8 cellular contexts compared by ENCODE assay signal in the genomic region with DNA sequence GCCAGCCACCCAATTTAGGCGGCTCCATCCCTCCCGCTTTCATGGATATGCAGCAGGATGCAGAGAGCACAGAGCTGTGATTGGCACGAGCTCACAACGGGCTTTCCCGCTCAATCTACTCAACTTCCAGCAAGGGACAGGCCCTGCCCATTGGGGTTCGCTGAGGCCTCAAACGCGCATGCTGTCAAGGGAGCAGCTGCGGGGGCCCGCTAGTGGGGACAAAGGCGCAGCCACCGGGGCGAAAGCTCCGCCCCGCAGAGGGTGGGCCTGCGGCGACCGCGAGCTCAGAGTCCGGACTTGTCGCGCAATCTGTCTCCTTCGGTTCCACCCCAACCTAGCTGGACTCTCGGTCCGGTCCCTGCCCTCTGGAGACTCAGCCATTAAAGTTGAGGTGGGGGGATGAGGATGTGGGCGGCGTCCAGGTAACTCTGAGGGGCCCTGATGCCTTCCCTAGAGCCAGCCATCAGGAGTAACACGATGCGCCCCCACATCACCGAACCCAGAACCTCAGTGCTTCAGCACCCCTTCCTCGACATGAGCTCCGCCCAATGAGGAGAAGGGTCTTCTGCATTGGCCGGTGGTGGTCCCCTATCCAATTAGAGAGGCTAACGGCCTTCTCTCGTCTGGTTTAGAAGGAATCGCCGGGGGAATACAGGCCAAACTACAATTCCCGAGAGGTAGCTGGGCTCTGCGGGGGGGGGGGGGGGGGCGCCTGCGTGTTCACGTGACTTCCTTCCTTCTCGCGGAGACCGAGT. TPM values are rescaled to one million over a fixed set of nuclear protein-coding genes. Genes with fewer than 3 reads are reported as not detected.
DNase-seq lines count a peak whose midpoint lies in the region; ATAC-seq and TF ChIP-seq lines count a peak whose summit lies in the region.

No MANE protein-coding gene starts in this region.

- peaks cover 24% of the 10 kb centered on the region for H4K20me1 ChIP-seq in OCI-LY7 (ENCODE audit: insufficient read depth, low read length)

- ATAC-seq in GM19468 (IDR thresholded peaks at IDR 0.05; ENCODE audit: extremely low read depth, unreplicated experiment): peak; percentile 20

- no peaks in the 10 kb centered on the region for H3K9me2 ChIP-seq in OCI-LY7 (ENCODE audit: insufficient read depth, low read length)

- H3K4me1 ChIP-seq in OCI-LY7 (ENCODE audit: insufficient read depth, low read length, poor library complexity, severe bottlenecking) (peaks cover 62% of the 10 kb centered on the region), esophagus squamous epithelium (peaks cover 35 to 83% (median 36%) of the 10 kb centered on the region in 3 donors)

- H3K36me3 ChIP-seq in OCI-LY7 (ENCODE audit: insufficient read depth, low read length): 0 out of 2 replicates have a peak, but pooled peaks cover 5% of the 10 kb centered on the region
- peaks cover 0 to 3% (median 0%) of the 10 kb centered on the region in 3 donors for H3K36me3 ChIP-seq in esophagus squamous epithelium

- intact Hi-C loops in OCI-LY7 (cut with micrococcal nuclease; ENCODE audit: unreplicated experiment) (loop anchor here (10.0 kb wide), 1 partner anchor 520 kb away; the partner anchor contains the start of gene CTCF), esophagus squamous epithelium (cut with DNase I) (loop anchor here (10.0 kb wide), 1 partner anchor 150 kb away; the partner anchor contains the start of gene ESRP2)

- TF ChIP-seq CTCF in OCI-LY7 (conservative IDR thresholded peaks at IDR 0.05; ENCODE audit: low read length): peak; percentile 48; the same call in 1 of the 2 replicates
- TF ChIP-seq CTCF in esophagus squamous epithelium (IDR thresholded peaks at IDR 0.05): peak in 2 of 6 experiments; percentile 11 to 26

- CTCF ChIA-PET in OCI-LY7 (lab: Charles Lee; ENCODE audit: unreplicated experiment): interaction anchor here (0.6 to 5.4 kb wide), 6 partner anchors 9 to 401 kb away, joined by 3 to 34 read pairs (median 6); no protein-coding TSS in a partner anchor

- peaks cover 42% of the 10 kb centered on the region for H3K79me2 ChIP-seq in OCI-LY7 (ENCODE audit: insufficient read depth, low read depth, low read length)

- H3K27me3 ChIP-seq in esophagus squamous epithelium: no peaks in the 10 kb centered on the region

- H3K4me3 ChIP-seq in OCI-LY7 (ENCODE audit: low read depth, low read length, poor library complexity, severe bottlenecking) (peak overlapping the region; percentile 69), esophagus squamous epithelium (peak overlapping the region; percentile 72 to 89 (median 83))

- H3K4me2 ChIP-seq in OCI-LY7 (ENCODE audit: low read length): peak overlapping the region; percentile 85

- BruUV-seq in OCI-LY7 (replicated peaks; lab: Mats Ljungman, UMichigan): no TSS peak

- H2AFZ ChIP-seq in OCI-LY7 (ENCODE audit: low read length): peak overlapping the region; percentile 92

- H3K27ac ChIP-seq in OCI-LY7 (ENCODE audit: low read depth, low read length, poor library complexity, severe bottlenecking) (peak overlapping the region; percentile 79), esophagus squamous epithelium (peak overlapping the region; percentile 91 to 99 (median 98))

- 0% methylated on average over 1 to 2 of the region's 45 CpGs for WGBS in esophagus squamous epithelium, 2 donors

- POLR2A ChIA-PET in OCI-LY7 (lab: Charles Lee): interaction anchor here (0.6 to 4.0 kb wide), 19 partner anchors 9 to 568 kb away, joined by 3 to 53 read pairs (median 4); no protein-coding TSS in a partner anchor

- DNase-seq in COR-L47 (lab: John Stamatoyannopoulos, UW) (peak; percentile 95), HT-29 (ENCODE audit: low spot score) (peak; percentile 85), OCI-LY7 (ENCODE audit: low spot score) (peak; percentile 93), esophagus squamous epithelium (lab: John Stamatoyannopoulos, UW) (peak; percentile 54), myocyte (ENCODE audit: low read depth) (peak; percentile 90)
- peak; percentile 92 to 93 for DNase-seq in activated T-cell treated with anti-CD3 and anti-CD28 coated beads, Interleukin-2, amount 50 U/mL, for 48 hours
- peak; percentile 85 to 89 for DNase-seq in stimulated activated CD8-positive, alpha-beta memory T cell treated with anti-CD3 and anti-CD28 coated beads, Interleukin-7, amount 100 ng/mL, for 48 hours (ENCODE audit: extremely low read depth in 1 of 2, low read depth in 1 of 2)

- H3K9me3 ChIP-seq in OCI-LY7 (ENCODE audit: low read length) (no peaks in the 10 kb centered on the region), esophagus squamous epithelium (no peaks in the 10 kb centered on the region)

- TF ChIP-seq POLR2A in esophagus squamous epithelium (IDR thresholded peaks at IDR 0.05): peak in 1 of 4 donors; percentile 63

RNA-seq across cellular contexts. Expression of gene NFATC3, which starts 0.5 kb away (rescaled TPM):
- total RNA-seq in HT-29 (2014; rRNA removed; shearing (Covaris generic)): 20.4 and 20.8 TPM in 2 replicates
- 60.9 and 73.4 TPM in 2 replicates for total RNA-seq in OCI-LY7 (2014; rRNA removed; shearing (Covaris generic))
- 76.0 and 91.7 TPM in 2 replicates for total RNA-seq in OCI-LY7 (2022)
- 10 to 100 TPM; 18.6 to 30.9 (median 20.5) TPM for total RNA-seq in esophagus squamous epithelium
- 36.7 and 40.8 TPM in 2 replicates for total RNA-seq in myocyte
- 11.1 TPM for polyA plus RNA-seq in myocyte (2012)

Comparison
In these comparisons a context has a peak if more than half of its experiments do, and no peak if none do; other contexts are left out.
1. Peak in every context shown above with its lines: DNase-seq, ATAC-seq, H3K4me3 ChIP-seq and H3K27ac ChIP-seq.